In genomic region chr19:30669329-30670010, GRCh38 we compare ENCODE assay signal across 9 cellular contexts.
DNase-seq lines count a peak whose midpoint lies in the region; ATAC-seq and TF ChIP-seq lines count a peak whose summit lies in the region.
"Had no signal": no experiment of that assay in that cellular context is flagged by ENCODE, and none has a peak within 500 bp of the region (broad histone marks: within the 10 kb centered on the region; RNA-seq: fewer than 3 reads in every experiment).

No MANE protein-coding gene starts in this region.

- ATAC-seq in T-cell (replicated peaks in 1 of 4), result no peak
- no peak for ATAC-seq in body of pancreas
- ATAC-seq in HG03280 (IDR thresholded peaks at IDR 0.05; ENCODE audit: unreplicated experiment), result no peak

- H3K36me3 ChIP-seq in body of pancreas (replicated peaks in 1 of 2; ENCODE audit: insufficient read depth in 1 of 2, low read depth in 2 of 2), result no peaks in the 10 kb centered on the region

- 17 to 19% methylated on average over 23 to 25 of the region's 25 CpGs for WGBS in body of pancreas, 2 donors

- H3K27me3 Mint-ChIP-seq in T-cell, result peaks cover 34 to 41% of the 10 kb centered on the region in 2 donors

- H3K27ac Mint-ChIP-seq in T-cell, result no peak overlapping the region
- H3K27ac Mint-ChIP-seq: stimulated activated naive B cell treated with anti-CD40 and anti-IgM and Interleukin-4, amounts not matched to agents 10 μg/mL and 1 μg/mL and 100 μg/mL, for 72 hours had no signal

- H3K4me3 Mint-ChIP-seq in T-cell, result no peak overlapping the region
- H3K4me3 Mint-ChIP-seq: stimulated activated naive B cell treated with anti-CD40 and anti-IgM and Interleukin-4, amounts not matched to agents 10 μg/mL and 1 μg/mL and 100 μg/mL, for 72 hours had no signal

- TF ChIP-seq POLR2A in body of pancreas (IDR thresholded peaks at IDR 0.05), result no peak

- DNase-seq in COLO829 (ENCODE audit: low spot score) (peak; percentile 41), HL-60 (ENCODE audit: low read depth in 1 of 2, low spot score in 1 of 2) (peak in 1 of 2 experiments; percentile 19), T-cell (peak in 26 of 34 experiments; percentile 3 to 43 (median 26)), body of pancreas (peak; percentile 60 to 81 (median 76)), iris pigment epithelial cell (ENCODE audit: low read depth) (peak; percentile 29), OCI-M2 (lab: John Stamatoyannopoulos, UW; ENCODE audit: unreplicated experiment) (no peak)
- DNase-seq in stimulated activated CD4-positive, alpha-beta T cell treated with anti-CD3 and anti-CD28 coated beads, Interleukin-2, amount 100 ng/mL, for 24 hours, result peak; percentile 61 to 71
- DNase-seq: stimulated activated naive B cell treated with anti-CD40 and anti-IgM and Interleukin-4, amounts not matched to agents 10 μg/mL and 1 μg/mL and 100 μg/mL, for 72 hours had no signal

- H3K4me3 ChIP-seq in HL-60 (replicated peaks; ENCODE audit: insufficient read depth, low read length) (no peak overlapping the region), body of pancreas (no peak overlapping the region)

- H3K9me3 Mint-ChIP-seq in T-cell, result no peaks in the 10 kb centered on the region

- H3K9me3 ChIP-seq in body of pancreas, result no peaks in the 10 kb centered on the region

- H3K36me3 Mint-ChIP-seq in T-cell, result no peaks in the 10 kb centered on the region
- H3K36me3 Mint-ChIP-seq: stimulated activated naive B cell treated with anti-CD40 and anti-IgM and Interleukin-4, amounts not matched to agents 10 μg/mL and 1 μg/mL and 100 μg/mL, for 72 hours had no signal

- POLR2A ChIA-PET in T-cell (lab: Charles Lee), result no interaction called here

- H3K27ac ChIP-seq in HL-60 (replicated peaks), result no peak overlapping the region
- H3K27ac ChIP-seq in body of pancreas, result no peak overlapping the region

- intact Hi-C loops in body of pancreas (cut with DNase I), result loop anchor here (10.0 kb wide), 1 partner anchor 685 kb away; no protein-coding TSS in a partner anchor

- H3K27me3 ChIP-seq in HL-60 (ENCODE audit: insufficient read depth, poor library complexity, severe bottlenecking), result no peaks in the 10 kb centered on the region
- no peaks in the 10 kb centered on the region for H3K27me3 ChIP-seq in body of pancreas

- TF ChIP-seq CTCF in HL-60 (IDR thresholded peaks at IDR 0.05; ENCODE audit: insufficient read depth, low read length), result peak; percentile 41
- peak; percentile 61 to 80 (median 68) for TF ChIP-seq CTCF in body of pancreas (IDR thresholded peaks at IDR 0.05)

- H3K4me1 Mint-ChIP-seq in T-cell, result no peaks in the 10 kb centered on the region
- H3K4me1 Mint-ChIP-seq: stimulated activated naive B cell treated with anti-CD40 and anti-IgM and Interleukin-4, amounts not matched to agents 10 μg/mL and 1 μg/mL and 100 μg/mL, for 72 hours had no signal

- peaks cover 35% of the 10 kb centered on the region for H3K4me1 ChIP-seq in body of pancreas

- CTCF ChIA-PET in T-cell (lab: Charles Lee), result interaction anchor here in 1 of 2 donors (1.0 to 1.4 kb wide), 3 partner anchors 10 to 1588 kb away, joined by 3 to 6 read pairs (median 3); no protein-coding TSS in a partner anchor
